ENCODE assay signal across 8 cellular contexts in the genomic region with DNA sequence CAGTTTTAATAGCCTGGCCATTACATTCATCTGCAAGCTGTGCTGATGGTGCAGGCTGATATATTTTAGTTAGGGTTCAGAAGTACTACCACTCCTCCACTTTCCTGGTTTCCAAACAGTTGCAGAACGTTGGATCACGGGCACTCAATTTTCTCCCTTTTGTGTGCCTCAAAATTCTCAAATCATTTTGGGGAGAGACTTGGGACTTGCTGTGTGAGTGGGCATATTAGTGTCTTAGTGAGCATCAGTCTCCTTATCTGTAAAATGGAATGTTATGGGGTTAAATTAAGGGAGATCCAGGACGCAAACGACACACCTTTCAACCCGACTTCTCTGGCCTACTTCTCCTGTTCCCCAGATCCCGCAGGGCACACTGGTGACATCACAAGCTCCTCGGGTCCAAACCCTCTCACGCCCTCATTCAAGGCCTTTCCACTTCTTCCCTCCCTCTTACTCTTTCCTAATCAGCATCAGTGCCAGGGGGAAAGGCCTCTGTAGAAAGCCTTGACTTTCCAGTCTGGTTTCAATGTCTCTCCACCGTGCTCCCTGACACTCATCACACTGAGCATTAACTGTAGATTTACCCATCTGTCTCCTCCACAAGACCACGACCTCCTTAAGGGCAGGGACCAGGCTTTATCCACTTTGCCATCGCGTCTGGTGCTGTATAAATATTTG. TPM values are rescaled to one million over a fixed set of nuclear protein-coding genes. Genes with fewer than 3 reads are reported as not detected.
DNase-seq lines count a peak whose midpoint lies in the region; ATAC-seq, FAIRE-seq and TF ChIP-seq lines count a peak whose summit lies in the region.

No MANE protein-coding gene starts in this region.

- DNase-seq in AG04449 (ENCODE audit: low read depth, low spot score) (no peak), GM13977 (ENCODE audit: low spot score) (peak; percentile 13), Panc1 (ENCODE audit: low read depth, low spot score) (no peak), chondrocyte (ENCODE audit: low spot score) (no peak), HepG2 (ENCODE audit: low spot score) (no peak), stomach (peak; percentile 37), DMS153 (lab: John Stamatoyannopoulos, UW) (no peak)

- TF ChIP-seq CTCF in AG04449 (IDR thresholded peaks at IDR 0.05; ENCODE audit: insufficient read depth, low read length, missing control alignments): no peak
- no peak for TF ChIP-seq CTCF in GM13977 (IDR thresholded peaks at IDR 0.05; ENCODE audit: extremely low read depth, insufficient read depth, missing control alignments)
- no peak for TF ChIP-seq CTCF in Panc1 (IDR thresholded peaks at IDR 0.05)
- TF ChIP-seq CTCF in chondrocyte (IDR thresholded peaks at IDR 0.05): no peak
- no peak for TF ChIP-seq CTCF in HepG2 (CRISPR knock-in tag; IDR thresholded peaks at IDR 0.05)
- TF ChIP-seq CTCF in stomach (IDR thresholded peaks at IDR 0.05): no peak

- H3K4me3 ChIP-seq in AG04449 (ENCODE audit: low read depth, low read length): peak overlapping the region; percentile 71
- H3K4me3 ChIP-seq in Panc1 (ENCODE audit: low read depth in 2 of 2, low read length in 2 of 2): peak overlapping the region; percentile 82 to 89
- peak overlapping the region; percentile 81 to 92 (median 84); a peak in 5 of 6 replicates for H3K4me3 ChIP-seq in HepG2 (replicated peaks in 1 of 3; ENCODE audit: insufficient read depth in 1 of 3, low read depth in 2 of 3, low read length in 3 of 3)
- peak overlapping the region; percentile 76 to 94 (median 87) for H3K4me3 ChIP-seq in stomach

- peak overlapping the region; percentile 99 for H3K27ac Mint-ChIP-seq in chondrocyte (ENCODE audit: unreplicated experiment)

- H3K9me3 Mint-ChIP-seq in chondrocyte (ENCODE audit: low read depth): no peaks in the 10 kb centered on the region

- FAIRE-seq in HepG2 (lab: Jason Lieb, UNC): no peak

- 0 out of 4 replicates have a peak, but pooled peaks have one; percentile 15 to 38 for TF ChIP-seq POLR2A in HepG2 (IDR thresholded peaks at IDR 0.05; ENCODE audit: insufficient read depth in 1 of 2, low read depth in 2 of 2, low read length in 2 of 2)
- TF ChIP-seq POLR2A in stomach (IDR thresholded peaks at IDR 0.05): no peak
- TF ChIP-seq POLR2A in GM18505 (IDR thresholded peaks at IDR 0.05; ENCODE audit: borderline replicate concordance, extremely low read depth, insufficient read depth, insufficient read length): no peak

- H3K27me3 ChIP-seq in Panc1 (ENCODE audit: control insufficient read depth, insufficient read depth, low read length): no peaks in the 10 kb centered on the region
- no peaks in the 10 kb centered on the region; a peak in 1 of 5 replicates for H3K27me3 ChIP-seq in HepG2 (ENCODE audit: control insufficient read depth in 1 of 2, insufficient read depth in 2 of 2, low read length in 2 of 2)
- H3K27me3 ChIP-seq in stomach: no peaks in the 10 kb centered on the region

- no peaks in the 10 kb centered on the region; the same call in 1 of the 2 replicates for H3K36me3 ChIP-seq in Panc1 (ENCODE audit: control insufficient read depth, insufficient read depth, low read length)
- H3K36me3 ChIP-seq in HepG2 (replicated peaks in 1 of 2; ENCODE audit: control insufficient read depth in 1 of 2, insufficient read depth in 2 of 2, low read length in 2 of 2): peaks cover 0 to 3% of the 10 kb centered on the region in 2 experiments; a peak in 1 of 5 replicates
- peaks cover 0 to 21% (median 20%) of the 10 kb centered on the region in 4 donors for H3K36me3 ChIP-seq in stomach

- no peak overlapping the region for H2AFZ ChIP-seq in HepG2 (ENCODE audit: low read length)

- H3K4me3 Mint-ChIP-seq in chondrocyte (ENCODE audit: unreplicated experiment): peak overlapping the region; percentile 89

- TF ChIP-seq EP300 in HepG2 (IDR thresholded peaks at IDR 0.05; ENCODE audit: low read depth in 2 of 2, low read length in 2 of 2) (no peak), HepG2 (CRISPR knock-in tag; IDR thresholded peaks at IDR 0.05; ENCODE audit: borderline replicate concordance) (no peak), stomach (IDR thresholded peaks at IDR 0.05) (no peak)

- peaks cover 21% of the 10 kb centered on the region for H4K20me1 ChIP-seq in HepG2 (ENCODE audit: insufficient read depth, low read length)

- BruUV-seq in Panc1 (replicated peaks; lab: Mats Ljungman, UMichigan) (TSS peak; percentile 69), HepG2 (replicated peaks; lab: Mats Ljungman, UMichigan) (no TSS peak)

- intact Hi-C loops in Panc1 (cut with micrococcal nuclease; ENCODE audit: unreplicated experiment): loop anchor here (10.0 kb wide), 1 partner anchor 57 kb away; no protein-coding TSS in a partner anchor
- intact Hi-C loops in HepG2 (cut with micrococcal nuclease; ENCODE audit: unreplicated experiment): loop anchor here (5.0 kb wide), 1 partner anchor 84 kb away; no protein-coding TSS in a partner anchor
- intact Hi-C loops in stomach (cut with DNase I; ENCODE audit: low total_unique reads): no loop called here

- CTCF ChIA-PET in AG04449 (lab: Yijun Ruan, JAX): interaction anchor here (0.6 to 2.8 kb wide), 5 partner anchors 8 to 82 kb away, joined by 3 to 7 read pairs (median 4); no protein-coding TSS in a partner anchor
- CTCF ChIA-PET in Panc1 (lab: Charles Lee): no interaction called here
- CTCF ChIA-PET in HepG2 (lab: Yijun Ruan, JAX; ENCODE audit: low intra/inter-chr PET ratio, low total read pairs): no interaction called here

- H3K4me1 Mint-ChIP-seq in chondrocyte (ENCODE audit: low read depth): peaks cover 38% of the 10 kb centered on the region

- no peaks in the 10 kb centered on the region for H3K27me3 Mint-ChIP-seq in chondrocyte (ENCODE audit: low read depth)

- H3K4me1 ChIP-seq in Panc1 (ENCODE audit: control insufficient read depth, insufficient read depth, low read length): peaks cover 11% of the 10 kb centered on the region; the same call in 1 of the 2 replicates
- H3K4me1 ChIP-seq in HepG2 (ENCODE audit: insufficient read depth, low read length): peaks cover 39% of the 10 kb centered on the region
- H3K4me1 ChIP-seq in stomach: peaks cover 9 to 43% (median 26%) of the 10 kb centered on the region in 4 donors

- peak overlapping the region; percentile 97 for H3K27ac ChIP-seq in Panc1 (ENCODE audit: low read length)
- peak overlapping the region; percentile 96 for H3K27ac ChIP-seq in HepG2 (ENCODE audit: extremely low read length, insufficient read depth, low read length)
- peak overlapping the region; percentile 96 to 99 (median 96) for H3K27ac ChIP-seq in stomach

- H3K36me3 Mint-ChIP-seq in chondrocyte (ENCODE audit: low read depth): peaks cover 8% of the 10 kb centered on the region

- H3K9ac ChIP-seq in HepG2 (ENCODE audit: insufficient read depth, low read depth, low read length): peak overlapping the region; percentile 99

- H3K9me3 ChIP-seq in Panc1 (ENCODE audit: control insufficient read depth, insufficient read depth, low read depth, low read length): no peaks in the 10 kb centered on the region
- H3K9me3 ChIP-seq in HepG2 (ENCODE audit: low read length): no peaks in the 10 kb centered on the region
- H3K9me3 ChIP-seq in stomach: no peaks in the 10 kb centered on the region

- WGBS in HepG2 (ENCODE audit: low lambda C conversion rate): 37% methylated on average over 12 of the region's 12 CpGs
- 12 to 34% (median 18%) methylated on average over 12 of the region's 12 CpGs for WGBS in stomach, 5 donors

- H3K79me2 ChIP-seq in HepG2 (ENCODE audit: insufficient read depth, low read length): peaks cover 50% of the 10 kb centered on the region

- H3K4me2 ChIP-seq in HepG2 (ENCODE audit: low read depth, low read length): peak overlapping the region; percentile 85

- POLR2A ChIA-PET in AG04449 (lab: Yijun Ruan, JAX): interaction anchor here (1.1 kb wide), 1 partner anchor 11 kb away, joined by 3 read pairs; no protein-coding TSS in a partner anchor
- POLR2A ChIA-PET in Panc1 (lab: Charles Lee): no interaction called here
- POLR2A ChIA-PET in HepG2 (lab: Yijun Ruan, JAX): interaction anchor here (0.9 to 2.1 kb wide), 9 partner anchors 9 to 105 kb away, joined by 3 to 11 read pairs (median 4); a partner anchor contains a TSS

- in situ Hi-C loops in GM13977 (cut with MboI; ENCODE audit: low pct_unique_long_range_greater_than_20kb, low sequenced_read_pairs, unreplicated experiment): no loop called here
- in situ Hi-C loops in Panc1 (cut with HindIII; ENCODE audit: low pct_unique_long_range_greater_than_20kb, low sequenced_read_pairs): no loop called here
- in situ Hi-C loops in HepG2 (cut with HindIII; ENCODE audit: extremely low pct_ligation_motif_present, low pct_unique_long_range_greater_than_20kb): no loop called here

- TF ChIP-seq RAD21 in HepG2 (CRISPR knock-in tag; IDR thresholded peaks at IDR 0.05): no peak

- ATAC-seq in Panc1 (no peak), HepG2 (peak; percentile 4; the same call in 1 of the 3 replicates), GM18505 (IDR thresholded peaks at IDR 0.05; ENCODE audit: unreplicated experiment) (no peak)

RNA-seq across cellular contexts. Expression of a gene that starts 1.2 kb away (rescaled TPM):
- total RNA-seq in Panc1 (2021; ENCODE audit: unreplicated experiment) (16.1 TPM), chondrocyte (15.0 to 19.2 TPM (median 15.6 TPM) in 3 replicates), HepG2 (2016; rRNA removed; fragmentation: Illumina TruSeq; extraction: Trizol) (13.7 and 14.8 TPM in 2 replicates), stomach (100 to 1,000 TPM in 1 of 5 donors, 10 to 100 TPM in 2, 1 to 10 TPM in 2; 7.0 to 115 (median 37.9) TPM)
- polyA plus RNA-seq in Panc1 (2012; ENCODE audit: insufficient read length): 7.9 TPM
- total RNA-seq in HepG2 (2016; cell fraction: cytosol; rRNA removed; fragmentation: Illumina TruSeq; extraction: Trizol; ENCODE audit: low read depth): 17.8 and 18.9 TPM in 2 replicates
- 14.0 and 14.9 TPM in 2 replicates for total RNA-seq in HepG2 (2016; cell fraction: insoluble cytoplasmic fraction; rRNA removed; fragmentation: Illumina TruSeq; extraction: Trizol)
- total RNA-seq in HepG2 (2016; cell fraction: membrane; rRNA removed; fragmentation: Illumina TruSeq; extraction: Trizol): 20.5 and 22.0 TPM in 2 replicates
- total RNA-seq in HepG2 (2016; cell fraction: nucleus; rRNA removed; fragmentation: Illumina TruSeq; extraction: Trizol): 10.7 and 17.6 TPM in 2 replicates
- polyA plus RNA-seq in HepG2 (2011; rRNA removed) (27.3 and 33.4 TPM in 2 replicates), stomach (10 to 100 TPM; 24.7 to 37.9 (median 31.0) TPM)
- 11.5 and 19.9 TPM in 2 replicates for polyA plus RNA-seq in HepG2 (2011; cell fraction: cytosol; rRNA removed)
- 14.6 and 17.8 TPM in 2 replicates for polyA plus RNA-seq in HepG2 (2011; cell fraction: nucleus; rRNA removed)
- 10.2 and 23.5 TPM in 2 replicates for polyA plus RNA-seq in HepG2 (2012)
- polyA plus RNA-seq in HepG2 (2016; cell fraction: cytosol; fragmentation: Illumina TruSeq; extraction: Trizol; ENCODE audit: low read depth): 30.3 and 35.6 TPM in 2 replicates
- polyA plus RNA-seq in HepG2 (2016; cell fraction: insoluble cytoplasmic fraction; fragmentation: Illumina TruSeq; extraction: Trizol; ENCODE audit: low read depth): 25.5 and 30.4 TPM in 2 replicates
- polyA plus RNA-seq in HepG2 (2016; cell fraction: membrane; fragmentation: Illumina TruSeq; extraction: Trizol; ENCODE audit: low read depth): 33.9 and 38.2 TPM in 2 replicates
- polyA plus RNA-seq in HepG2 (2016; cell fraction: nucleus; fragmentation: Illumina TruSeq; extraction: Trizol; ENCODE audit: insufficient read depth, low read depth): 37.8 and 39.4 TPM in 2 replicates
- 7.7 and 7.8 TPM in 2 replicates for polyA minus RNA-seq in HepG2 (2011; rRNA and poly(A)+ RNA removed; ENCODE audit: low replicate concordance)
- polyA minus RNA-seq in HepG2 (2011; cell fraction: cytosol; rRNA and poly(A)+ RNA removed): 5.8 and 7.8 TPM in 2 replicates
- polyA minus RNA-seq in HepG2 (2011; cell fraction: nucleus; rRNA and poly(A)+ RNA removed): 11.4 and 13.6 TPM in 2 replicates

RNA-seq across cellular contexts. Expression of a gene that starts 1.4 kb away (rescaled TPM):
- 83.0 TPM for total RNA-seq in Panc1 (2021; ENCODE audit: unreplicated experiment)
- 40.7 TPM for polyA plus RNA-seq in Panc1 (2012; ENCODE audit: insufficient read length)
- 258 to 343 TPM (median 268 TPM) in 3 replicates for total RNA-seq in chondrocyte
- total RNA-seq in HepG2 (2016; rRNA removed; fragmentation: Illumina TruSeq; extraction: Trizol): 108 and 162 TPM in 2 replicates
- total RNA-seq in HepG2 (2016; cell fraction: cytosol; rRNA removed; fragmentation: Illumina TruSeq; extraction: Trizol; ENCODE audit: low read depth): 111 and 126 TPM in 2 replicates
- 108 and 166 TPM in 2 replicates for total RNA-seq in HepG2 (2016; cell fraction: insoluble cytoplasmic fraction; rRNA removed; fragmentation: Illumina TruSeq; extraction: Trizol)
- 165 and 198 TPM in 2 replicates for total RNA-seq in HepG2 (2016; cell fraction: membrane; rRNA removed; fragmentation: Illumina TruSeq; extraction: Trizol)
- 153 and 156 TPM in 2 replicates for total RNA-seq in HepG2 (2016; cell fraction: nucleus; rRNA removed; fragmentation: Illumina TruSeq; extraction: Trizol)
- 45.8 and 55.7 TPM in 2 replicates for polyA plus RNA-seq in HepG2 (2011; rRNA removed)
- 38.5 and 41.4 TPM in 2 replicates for polyA plus RNA-seq in HepG2 (2011; cell fraction: cytosol; rRNA removed)
- 75.7 and 103 TPM in 2 replicates for polyA plus RNA-seq in HepG2 (2011; cell fraction: nucleus; rRNA removed)
- polyA plus RNA-seq in HepG2 (2012): 62.1 and 88.8 TPM in 2 replicates
- 6.9 and 8.0 TPM in 2 replicates for polyA plus RNA-seq in HepG2 (2016; cell fraction: cytosol; fragmentation: Illumina TruSeq; extraction: Trizol; ENCODE audit: low read depth)
- polyA plus RNA-seq in HepG2 (2016; cell fraction: insoluble cytoplasmic fraction; fragmentation: Illumina TruSeq; extraction: Trizol; ENCODE audit: low read depth): 102 and 108 TPM in 2 replicates
- 34.7 and 44.9 TPM in 2 replicates for polyA plus RNA-seq in HepG2 (2016; cell fraction: membrane; fragmentation: Illumina TruSeq; extraction: Trizol; ENCODE audit: low read depth)
- polyA plus RNA-seq in HepG2 (2016; cell fraction: nucleus; fragmentation: Illumina TruSeq; extraction: Trizol; ENCODE audit: insufficient read depth, low read depth): 109 and 111 TPM in 2 replicates
- 51.0 and 75.9 TPM in 2 replicates for polyA minus RNA-seq in HepG2 (2011; rRNA and poly(A)+ RNA removed; ENCODE audit: low replicate concordance)
- polyA minus RNA-seq in HepG2 (2011; cell fraction: cytosol; rRNA and poly(A)+ RNA removed): 139 and 147 TPM in 2 replicates
- polyA minus RNA-seq in HepG2 (2011; cell fraction: nucleus; rRNA and poly(A)+ RNA removed): 285 and 338 TPM in 2 replicates
- 100 to 1,000 TPM; 129 to 538 (median 165) TPM for total RNA-seq in stomach
- 10 to 100 TPM; 17.5 to 32.4 (median 32.3) TPM for polyA plus RNA-seq in stomach

Comparison
In these comparisons a context has a peak if more than half of its experiments do, and no peak if none do; other contexts are left out.
1. DNase-seq: peak in GM13977 (single experiment) and stomach (single experiment); none in AG04449 (single experiment), Panc1 (single experiment), chondrocyte (single experiment), HepG2 (single experiment) and DMS153 (single experiment).
2. POLR2A ChIP-seq: peak in HepG2 (2 of 2); none in stomach (0 of 4) and GM18505 (single experiment).
3. Peak in every context shown above with its lines, with median percentiles within 50 percentile points of each other: H3K4me3 ChIP-seq and H3K27ac ChIP-seq.